8 cellular contexts compared by ENCODE assay signal in genomic region chr14:44963775-44964380, GRCh38. TPM values are rescaled to one million over a fixed set of nuclear protein-coding genes. Genes with fewer than 3 reads are reported as not detected.
A peak's percentile ranks its signal among the peaks of the same experiment; 100 is the strongest.
DNase-seq lines count a peak whose midpoint lies in the region; ATAC-seq and TF ChIP-seq lines count a peak whose summit lies in the region.

No MANE protein-coding gene starts in this region.

- no peaks in the 10 kb centered on the region for H3K9me2 ChIP-seq in hepatocyte (replicated peaks; ENCODE audit: insufficient read depth)

- peaks cover 87% of the 10 kb centered on the region for H3K79me2 ChIP-seq in hepatocyte

- H3K4me3 Mint-ChIP-seq in activated CD8-positive, alpha-beta T cell treated with anti-CD3 and anti-CD28 coated beads for 36 hours, result no peak overlapping the region
- H3K4me3 Mint-ChIP-seq in activated CD8-positive, alpha-beta T cell treated with anti-CD3 and anti-CD28 coated beads, Interleukin-2, amount 10 ng/mL, durations not matched to agents 7 days and 5 days, result no peak overlapping the region
- no peak overlapping the region for H3K4me3 Mint-ChIP-seq in T-helper 17 cell

- peaks cover 42% of the 10 kb centered on the region for H3K36me3 Mint-ChIP-seq in activated CD8-positive, alpha-beta T cell treated with anti-CD3 and anti-CD28 coated beads for 36 hours (ENCODE audit: low read depth)
- peaks cover 38% of the 10 kb centered on the region for H3K36me3 Mint-ChIP-seq in activated CD8-positive, alpha-beta T cell treated with anti-CD3 and anti-CD28 coated beads, Interleukin-2, amount 10 ng/mL, durations not matched to agents 7 days and 5 days (ENCODE audit: low read depth)
- no peaks in the 10 kb centered on the region for H3K36me3 Mint-ChIP-seq in T-helper 17 cell (ENCODE audit: low read depth)

- H3K9me3 ChIP-seq in SJCRH30 (replicated peaks) (no peaks in the 10 kb centered on the region), hepatocyte (ENCODE audit: low read depth) (no peaks in the 10 kb centered on the region), stomach smooth muscle (ENCODE audit: control insufficient read depth in 2 of 2, low read length in 2 of 2) (no peaks in the 10 kb centered on the region), T-helper 17 cell (ENCODE audit: control insufficient read depth, low read length, poor library complexity, severe bottlenecking) (no peaks in the 10 kb centered on the region)

- H3K9me3 Mint-ChIP-seq in activated CD8-positive, alpha-beta T cell treated with anti-CD3 and anti-CD28 coated beads for 36 hours, result peaks cover 16% of the 10 kb centered on the region
- H3K9me3 Mint-ChIP-seq in activated CD8-positive, alpha-beta T cell treated with anti-CD3 and anti-CD28 coated beads, Interleukin-2, amount 10 ng/mL, durations not matched to agents 7 days and 5 days (ENCODE audit: insufficient read depth), result peaks cover 8% of the 10 kb centered on the region

- H3K36me3 ChIP-seq in SJCRH30 (peaks cover 10% of the 10 kb centered on the region; the same call in 1 of the 2 replicates), hepatocyte (replicated peaks; ENCODE audit: insufficient read depth, low read depth) (no peaks in the 10 kb centered on the region), stomach smooth muscle (ENCODE audit: control insufficient read depth in 2 of 2, insufficient read depth in 2 of 2, low read length in 2 of 2) (no peaks in the 10 kb centered on the region)

- H3K27ac ChIP-seq in SJCRH30 (no peak overlapping the region), hepatocyte (no peak overlapping the region), stomach smooth muscle (ENCODE audit: low read length) (no peak overlapping the region)

- H3K4me2 ChIP-seq in hepatocyte, result peak overlapping the region; percentile 91

- H3K27me3 Mint-ChIP-seq in activated CD8-positive, alpha-beta T cell treated with anti-CD3 and anti-CD28 coated beads for 36 hours, result no peaks in the 10 kb centered on the region
- H3K27me3 Mint-ChIP-seq in activated CD8-positive, alpha-beta T cell treated with anti-CD3 and anti-CD28 coated beads, Interleukin-2, amount 10 ng/mL, durations not matched to agents 7 days and 5 days (ENCODE audit: low read depth), result no peaks in the 10 kb centered on the region
- no peaks in the 10 kb centered on the region for H3K27me3 Mint-ChIP-seq in T-helper 17 cell

- H3K27me3 ChIP-seq in SJCRH30 (no peaks in the 10 kb centered on the region), hepatocyte (no peaks in the 10 kb centered on the region), stomach smooth muscle (ENCODE audit: control insufficient read depth in 1 of 2, insufficient read depth in 2 of 2, low read length in 2 of 2) (no peaks in the 10 kb centered on the region)

- peaks cover 59% of the 10 kb centered on the region for H3K4me1 Mint-ChIP-seq in activated CD8-positive, alpha-beta T cell treated with anti-CD3 and anti-CD28 coated beads for 36 hours (ENCODE audit: low read depth)
- peaks cover 61% of the 10 kb centered on the region for H3K4me1 Mint-ChIP-seq in activated CD8-positive, alpha-beta T cell treated with anti-CD3 and anti-CD28 coated beads, Interleukin-2, amount 10 ng/mL, durations not matched to agents 7 days and 5 days (ENCODE audit: low read depth)
- H3K4me1 Mint-ChIP-seq in T-helper 17 cell, result peaks cover 22% of the 10 kb centered on the region

- peak; percentile 7 for DNase-seq in activated CD8-positive, alpha-beta T cell treated with anti-CD3 and anti-CD28 coated beads for 36 hours
- DNase-seq in activated CD8-positive, alpha-beta T cell treated with anti-CD3 and anti-CD28 coated beads, Interleukin-2, amount 10 ng/mL, durations not matched to agents 7 days and 5 days, result no peak
- DNase-seq in SJCRH30 (peak in 1 of 2 experiments; percentile 24), hepatocyte (ENCODE audit: low spot score) (no peak), T-helper 17 cell (no peak)
- no peak for DNase-seq in activated effector memory CD4-positive, alpha-beta T cell treated with anti-CD3 and anti-CD28 coated beads, Interleukin-2, amount 50 U/mL, for 16 hours

- no peak overlapping the region for H2AFZ ChIP-seq in hepatocyte

- intact Hi-C loops in activated CD8-positive, alpha-beta T cell treated with anti-CD3 and anti-CD28 coated beads for 36 hours (cut with micrococcal nuclease), result loop anchor here (5.0 kb wide), 2 partner anchors 123 to 288 kb away; partner anchors contain the start of gene MIS18BP1

- no peak overlapping the region for H3K27ac Mint-ChIP-seq in activated CD8-positive, alpha-beta T cell treated with anti-CD3 and anti-CD28 coated beads for 36 hours
- no peak overlapping the region for H3K27ac Mint-ChIP-seq in activated CD8-positive, alpha-beta T cell treated with anti-CD3 and anti-CD28 coated beads, Interleukin-2, amount 10 ng/mL, durations not matched to agents 7 days and 5 days
- no peak overlapping the region for H3K27ac Mint-ChIP-seq in T-helper 17 cell

- CTCF ChIA-PET in activated CD8-positive, alpha-beta T cell treated with anti-CD3 and anti-CD28 coated beads for 36 hours (lab: Charles Lee), result interaction anchor here (1.4 kb wide), 1 partner anchor 16 kb away, joined by 5 read pairs; no protein-coding TSS in a partner anchor
- CTCF ChIA-PET in activated CD8-positive, alpha-beta T cell treated with anti-CD3 and anti-CD28 coated beads, Interleukin-2, amount 10 ng/mL, durations not matched to agents 7 days and 5 days (lab: Charles Lee), result interaction anchor here (0.8 to 0.9 kb wide), 2 partner anchors 15 to 305 kb away, joined by 3 read pairs; no protein-coding TSS in a partner anchor

- POLR2A ChIA-PET in activated CD8-positive, alpha-beta T cell treated with anti-CD3 and anti-CD28 coated beads for 36 hours (lab: Charles Lee), result interaction anchor here (2.1 to 4.1 kb wide), 2 partner anchors 16 to 120 kb away, joined by 14 to 21 read pairs; partner anchors contain the start of gene PRPF39
- POLR2A ChIA-PET in activated CD8-positive, alpha-beta T cell treated with anti-CD3 and anti-CD28 coated beads, Interleukin-2, amount 10 ng/mL, durations not matched to agents 7 days and 5 days (lab: Charles Lee), result interaction anchor here (0.6 to 2.7 kb wide), 4 partner anchors 21 to 816 kb away, joined by 3 to 31 read pairs (median 6); partner anchors contain the start of genes FANCM and FKBP3

- no peak for ATAC-seq in activated CD8-positive, alpha-beta T cell treated with anti-CD3 and anti-CD28 coated beads for 36 hours
- no peak for ATAC-seq in activated CD8-positive, alpha-beta T cell treated with anti-CD3 and anti-CD28 coated beads, Interleukin-2, amount 10 ng/mL, durations not matched to agents 7 days and 5 days
- ATAC-seq in T-helper 17 cell (no peak), HG03520 (IDR thresholded peaks at IDR 0.05; ENCODE audit: unreplicated experiment) (no peak)

- peaks cover 52% of the 10 kb centered on the region for H4K20me1 ChIP-seq in hepatocyte (ENCODE audit: insufficient read depth, poor library complexity, severe bottlenecking)

- no peak for TF ChIP-seq CTCF in activated CD8-positive, alpha-beta T cell treated with anti-CD3 and anti-CD28 coated beads for 36 hours (IDR thresholded peaks at IDR 0.05)
- TF ChIP-seq CTCF in hepatocyte (IDR thresholded peaks at IDR 0.05; ENCODE audit: poor library complexity), result no peak

- WGBS in hepatocyte (ENCODE audit: low lambda C conversion rate, missing lambda C conversion rate), result 18% methylated on average over 7 of the region's 7 CpGs

- H3K9ac ChIP-seq in stomach smooth muscle (ENCODE audit: low read length in 2 of 2), result peak overlapping the region; percentile 79 to 80

- H3K4me3 ChIP-seq in SJCRH30 (peak overlapping the region; percentile 88), hepatocyte (peak overlapping the region; percentile 42), stomach smooth muscle (ENCODE audit: low read length in 2 of 2) (peak overlapping the region; percentile 97 to 99)

- peaks cover 6% of the 10 kb centered on the region; the same call in 1 of the 2 replicates for H3K4me1 ChIP-seq in SJCRH30
- H3K4me1 ChIP-seq in hepatocyte (ENCODE audit: insufficient read depth), result peaks cover 29% of the 10 kb centered on the region
- H3K4me1 ChIP-seq in stomach smooth muscle (ENCODE audit: control insufficient read depth, insufficient read depth, low read length), result peaks cover 14% of the 10 kb centered on the region

RNA-seq across cellular contexts. Expression of gene TOGARAM1, which starts 1.9 kb away (rescaled TPM):
- total RNA-seq in activated CD8-positive, alpha-beta T cell treated with anti-CD3 and anti-CD28 coated beads for 36 hours, result 1 to 10 TPM; 5.5 to 7.9 TPM
- total RNA-seq in activated CD8-positive, alpha-beta T cell treated with anti-CD3 and anti-CD28 coated beads, Interleukin-2, amount 10 ng/mL, durations not matched to agents 7 days and 5 days, result 1 to 10 TPM; 8.9 to 9.5 TPM
- 18.6 and 21.9 TPM in 2 replicates for total RNA-seq in SJCRH30 (2014; rRNA removed; shearing (Covaris generic))
- total RNA-seq in hepatocyte, result 34.8 and 36.2 TPM in 2 replicates
- polyA plus RNA-seq in hepatocyte, result 9.3 and 12.5 TPM in 2 replicates
- total RNA-seq in T-helper 17 cell, result 10 to 100 TPM; 16.8 to 17.4 TPM

RNA-seq across cellular contexts. Expression of gene KLHL28, which starts 2.1 kb away (rescaled TPM):
- total RNA-seq in activated CD8-positive, alpha-beta T cell treated with anti-CD3 and anti-CD28 coated beads for 36 hours, result 10 to 100 TPM; 10.9 to 11.1 TPM
- 10 to 100 TPM; 13.9 to 15.2 TPM for total RNA-seq in activated CD8-positive, alpha-beta T cell treated with anti-CD3 and anti-CD28 coated beads, Interleukin-2, amount 10 ng/mL, durations not matched to agents 7 days and 5 days
- 9.4 and 10.7 TPM in 2 replicates for total RNA-seq in SJCRH30 (2014; rRNA removed; shearing (Covaris generic))
- total RNA-seq in hepatocyte, result 14.2 and 16.2 TPM in 2 replicates
- polyA plus RNA-seq in hepatocyte, result 5.3 and 5.6 TPM in 2 replicates
- 10 to 100 TPM; 53.3 to 59.2 TPM for total RNA-seq in T-helper 17 cell

Comparison
In these comparisons a context has a peak if more than half of its experiments do, and no peak if none do; other contexts are left out.
1. H3K4me3 ChIP-seq: peak in every context shown above with its lines; median percentile 98 in stomach smooth muscle; 88 in SJCRH30; 42 in hepatocyte.